ENCODE assay signal across 9 cellular contexts in genomic region chr13:27168870-27169525, GRCh38. TPM values are rescaled to one million over a fixed set of nuclear protein-coding genes. Genes with fewer than 3 reads are reported as not detected.
DNase-seq lines count a peak whose midpoint lies in the region; ATAC-seq and TF ChIP-seq lines count a peak whose summit lies in the region.
"Had no signal": no experiment of that assay in that cellular context is flagged by ENCODE, and none has a peak within 500 bp of the region (broad histone marks: within the 10 kb centered on the region; RNA-seq: fewer than 3 reads in every experiment).

No MANE protein-coding gene starts in this region.

- H3K4me1 ChIP-seq in CD4-positive, CD25-positive, alpha-beta regulatory T cell (ENCODE audit: control insufficient read depth, insufficient read depth, low read length, poor library complexity, severe bottlenecking): peaks cover 38% of the 10 kb centered on the region
- peaks cover 42% of the 10 kb centered on the region for H3K4me1 ChIP-seq in body of pancreas

- TF ChIP-seq CTCF in neural cell (IDR thresholded peaks at IDR 0.05; ENCODE audit: poor library complexity, severe bottlenecking) (no peak), body of pancreas (IDR thresholded peaks at IDR 0.05) (no peak)

- no peak for TF ChIP-seq RAD21 in neural cell (conservative IDR thresholded peaks at IDR 0.05)

- no peaks in the 10 kb centered on the region for H3K9me2 ChIP-seq in neural cell (ENCODE audit: insufficient read depth, low read length)

- H3K9me3 Mint-ChIP-seq in CD4-positive, CD25-positive, alpha-beta regulatory T cell: no peaks in the 10 kb centered on the region
- H3K9me3 Mint-ChIP-seq in central memory CD8-positive, alpha-beta T cell: no peaks in the 10 kb centered on the region

- H3F3A ChIP-seq in neural cell (ENCODE audit: insufficient read depth, low read length, poor library complexity, severe bottlenecking): no peaks in the 10 kb centered on the region

- TF ChIP-seq POLR2A in body of pancreas (IDR thresholded peaks at IDR 0.05): no peak

- no peaks in the 10 kb centered on the region for H3K27me3 ChIP-seq in CD4-positive, CD25-positive, alpha-beta regulatory T cell (ENCODE audit: control insufficient read depth, insufficient read depth, low read length)
- H3K27me3 ChIP-seq in neural cell (ENCODE audit: insufficient read depth, low read depth, low read length) (no peaks in the 10 kb centered on the region), body of pancreas (no peaks in the 10 kb centered on the region)

- H3K27ac Mint-ChIP-seq in CD4-positive, CD25-positive, alpha-beta regulatory T cell: peak overlapping the region; percentile 77 to 98 (median 93)
- H3K27ac Mint-ChIP-seq in central memory CD8-positive, alpha-beta T cell (ENCODE audit: low read depth): no peak overlapping the region

- H3K36me3 Mint-ChIP-seq in CD4-positive, CD25-positive, alpha-beta regulatory T cell: no peaks in the 10 kb centered on the region
- H3K36me3 Mint-ChIP-seq in central memory CD8-positive, alpha-beta T cell (ENCODE audit: insufficient read depth): peaks cover 8% of the 10 kb centered on the region

- no peak for DNase-seq in CD4-positive, CD25-positive, alpha-beta regulatory T cell
- DNase-seq in LHCN-M2 (ENCODE audit: low read depth) (peak; percentile 39), NCI-H2196 (lab: John Stamatoyannopoulos, UW; ENCODE audit: unreplicated experiment) (no peak), kidney tubule cell (ENCODE audit: low spot score) (no peak), body of pancreas (no peak)
- no peak for DNase-seq in central memory CD8-positive, alpha-beta T cell (ENCODE audit: low spot score in 2 of 2)
- DNase-seq: NCI-H2171 treated with DMSO at 0.1 percent for 48 hours had no signal

- TF ChIP-seq EP300 in neural cell (conservative IDR thresholded peaks at IDR 0.05; ENCODE audit: poor library complexity, severe bottlenecking): no peak

- H2AFZ ChIP-seq in neural cell (ENCODE audit: low read depth, low read length): no peak overlapping the region

- peaks cover 43 to 69% (median 61%) of the 10 kb centered on the region in 4 donors for H3K4me1 Mint-ChIP-seq in CD4-positive, CD25-positive, alpha-beta regulatory T cell
- peaks cover 57% of the 10 kb centered on the region for H3K4me1 Mint-ChIP-seq in central memory CD8-positive, alpha-beta T cell

- H3K27ac ChIP-seq in CD4-positive, CD25-positive, alpha-beta regulatory T cell (ENCODE audit: insufficient read depth, low read length, poor library complexity, severe bottlenecking): peak overlapping the region; percentile 79
- H3K27ac ChIP-seq in neural cell (ENCODE audit: low read length): no peak overlapping the region
- H3K27ac ChIP-seq in body of pancreas: no peak overlapping the region

- peak overlapping the region; percentile 81 for H3K4me2 ChIP-seq in neural cell (ENCODE audit: low read length)

- H3K36me3 ChIP-seq in CD4-positive, CD25-positive, alpha-beta regulatory T cell (ENCODE audit: control insufficient read depth, insufficient read depth, low read length): no peaks in the 10 kb centered on the region
- H3K36me3 ChIP-seq in neural cell (ENCODE audit: insufficient read depth, low read length): no peaks in the 10 kb centered on the region
- no peaks in the 10 kb centered on the region for H3K36me3 ChIP-seq in body of pancreas (replicated peaks in 1 of 2; ENCODE audit: insufficient read depth in 1 of 2, low read depth in 2 of 2)

- H3K27me3 Mint-ChIP-seq in CD4-positive, CD25-positive, alpha-beta regulatory T cell: peaks cover 5% of the 10 kb centered on the region
- H3K27me3 Mint-ChIP-seq in central memory CD8-positive, alpha-beta T cell: no peaks in the 10 kb centered on the region

- ATAC-seq in CD4-positive, CD25-positive, alpha-beta regulatory T cell (ENCODE audit: low read depth in 2 of 2): no peak
- ATAC-seq in central memory CD8-positive, alpha-beta T cell (replicated peaks; ENCODE audit: extremely low read depth, poor library complexity, severe bottlenecking): no peak
- ATAC-seq in HG02763 (IDR thresholded peaks at IDR 0.05; ENCODE audit: unreplicated experiment) (no peak), body of pancreas (no peak)

- no peak overlapping the region for H3K9ac ChIP-seq in neural cell (ENCODE audit: low read length)

- peaks cover 7% of the 10 kb centered on the region for H4K20me1 ChIP-seq in neural cell (ENCODE audit: insufficient read depth)

- H3K79me2 ChIP-seq in neural cell (replicated peaks; ENCODE audit: insufficient read depth, low read length): peaks cover 59% of the 10 kb centered on the region

- 56 to 57% methylated on average over 6 of the region's 6 CpGs for WGBS in body of pancreas, 2 donors

- H3K4me3 Mint-ChIP-seq in CD4-positive, CD25-positive, alpha-beta regulatory T cell: peak overlapping the region; percentile 97 to 99 (median 98)
- H3K4me3 Mint-ChIP-seq in central memory CD8-positive, alpha-beta T cell: peak overlapping the region; percentile 38

- intact Hi-C loops in body of pancreas (cut with DNase I): no loop called here

- peak overlapping the region; percentile 90 for H3K4me3 ChIP-seq in CD4-positive, CD25-positive, alpha-beta regulatory T cell (ENCODE audit: low read depth, low read length)
- H3K4me3 ChIP-seq in neural cell (ENCODE audit: low read length) (peak overlapping the region; percentile 80), body of pancreas (no peak overlapping the region)

- H3K9me3 ChIP-seq in CD4-positive, CD25-positive, alpha-beta regulatory T cell (ENCODE audit: control insufficient read depth in 2 of 2, low read length in 2 of 2): no peaks in the 10 kb centered on the region
- H3K9me3 ChIP-seq in neural cell (ENCODE audit: low read length) (no peaks in the 10 kb centered on the region), body of pancreas (no peaks in the 10 kb centered on the region)

TF ChIP-seq in neural cell, 6 proteins besides CTCF, POLR2A, EP300 and RAD21:
- TF ChIP-seq EZH2 (IDR thresholded peaks at IDR 0.05; ENCODE audit: borderline replicate concordance, insufficient read depth, low read length, poor library complexity, severe bottlenecking): no peak
- TF ChIP-seq POLR2AphosphoS5 (IDR thresholded peaks at IDR 0.05): no peak
- no peak for TF ChIP-seq MXI1 (conservative IDR thresholded peaks at IDR 0.05; ENCODE audit: poor library complexity, severe bottlenecking)
- no peak for TF ChIP-seq SMC3 (conservative IDR thresholded peaks at IDR 0.05; ENCODE audit: poor library complexity)
- no peak for TF ChIP-seq REST (IDR thresholded peaks at IDR 0.05; ENCODE audit: borderline replicate concordance)
- no peak for TF ChIP-seq TAF1 (IDR thresholded peaks at IDR 0.05; ENCODE audit: low read depth)

RNA-seq across cellular contexts. Expression of gene USP12, which starts 2.6 kb away (rescaled TPM):
- total RNA-seq in CD4-positive, CD25-positive, alpha-beta regulatory T cell: 67.6 TPM
- 10 to 100 TPM; 13.5 to 20.7 (median 15.6) TPM for polyA plus RNA-seq in CD4-positive, CD25-positive, alpha-beta regulatory T cell
- total RNA-seq in LHCN-M2 (2014; rRNA removed): 20.6 and 26.8 TPM in 2 replicates
- 9.2 TPM for polyA plus RNA-seq in LHCN-M2 (2012)
- polyA plus RNA-seq in neural cell: 22.1 and 26.2 TPM in 2 replicates
- polyA minus RNA-seq in neural cell: 60.1 and 62.3 TPM in 2 replicates
- 10 to 100 TPM; 12.9 to 16.9 TPM for total RNA-seq in body of pancreas

Comparison
In these comparisons a context has a peak if more than half of its experiments do, and no peak if none do; other contexts are left out.
1. H3K4me3 ChIP-seq: peak in CD4-positive, CD25-positive, alpha-beta regulatory T cell (single experiment) and neural cell (single experiment); none in body of pancreas (0 of 2).